In the genomic region with DNA sequence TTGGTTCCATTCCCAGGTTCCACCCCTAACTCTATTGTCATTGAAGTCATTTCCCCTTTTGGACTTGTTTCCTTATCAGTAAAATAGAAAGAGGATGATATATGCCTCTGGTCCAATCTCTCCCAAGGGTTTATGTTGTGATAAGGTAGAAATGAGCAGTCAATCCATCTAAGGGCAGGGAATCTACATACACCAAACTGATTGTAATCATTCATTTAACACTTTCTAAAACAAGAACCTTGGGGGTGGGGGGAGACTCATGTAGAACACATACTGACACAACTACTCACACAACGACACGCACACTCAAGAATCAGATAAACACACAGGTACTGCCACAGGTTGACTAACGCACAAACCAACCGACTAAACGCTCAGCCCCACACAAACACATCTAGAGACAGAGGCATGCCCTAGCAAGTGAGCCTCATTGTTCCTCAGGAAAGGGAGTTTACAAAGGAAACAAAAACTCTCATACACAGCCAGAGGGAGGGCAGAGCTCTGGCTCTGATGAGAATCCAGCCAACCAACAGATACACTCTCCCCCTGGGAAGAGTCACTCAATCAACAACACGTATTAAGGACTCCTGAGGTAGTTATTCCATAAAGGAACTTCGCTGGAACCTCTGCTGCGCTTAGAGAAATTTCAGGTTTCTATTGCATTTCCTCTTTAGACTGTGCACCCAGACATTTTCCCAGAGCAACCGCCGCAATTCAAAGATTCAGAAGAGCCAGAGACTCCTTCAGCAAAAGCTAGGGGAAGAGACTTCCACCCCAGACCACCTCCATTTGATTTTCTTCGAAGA, we compare ENCODE assay signal across 8 cellular contexts. TPM values are rescaled to one million over a fixed set of nuclear protein-coding genes. Genes with fewer than 3 reads are reported as not detected.
DNase-seq lines count a peak whose midpoint lies in the region; ATAC-seq, FAIRE-seq and TF ChIP-seq lines count a peak whose summit lies in the region.

No MANE protein-coding gene starts in this region.

- H3K9me3 ChIP-seq in HUES48 (ENCODE audit: control insufficient read depth, insufficient read depth, low read length) (no peaks in the 10 kb centered on the region), right cardiac atrium (ENCODE audit: control insufficient read depth, low read length) (no peaks in the 10 kb centered on the region)

- H3K4me3 Mint-ChIP-seq in activated T-helper 17 cell treated with anti-CD3 and anti-CD28 coated beads, Interleukin-2, amount 50 U/mL, for 72 hours: peak overlapping the region; percentile 95

- no peaks in the 10 kb centered on the region for H3K36me3 ChIP-seq in HUES48 (ENCODE audit: control insufficient read depth, insufficient read depth, low read length)

- H3K4me1 ChIP-seq in HUES48 (ENCODE audit: control insufficient read depth, insufficient read depth, low read length) (peaks cover 23% of the 10 kb centered on the region), right cardiac atrium (ENCODE audit: control insufficient read depth, insufficient read depth, low read length) (peaks cover 9% of the 10 kb centered on the region)

- DNase-seq in ELR (ENCODE audit: low read depth) (peak; percentile 10), right cardiac atrium (peak in 1 of 3 donors; percentile 22), D721Med (ENCODE audit: insufficient read length, low spot score) (no peak)

- FAIRE-seq in D721Med (lab: Jason Lieb, UNC): no peak

- ATAC-seq in activated T-helper 17 cell treated with anti-CD3 and anti-CD28 coated beads, Interleukin-2, amount 50 U/mL, for 72 hours (replicated peaks): peak; percentile 22
- ATAC-seq in right cardiac atrium (peak; percentile 65 to 90), HG02678 (IDR thresholded peaks at IDR 0.05; ENCODE audit: unreplicated experiment) (no peak), GM19455 (IDR thresholded peaks at IDR 0.05; ENCODE audit: unreplicated experiment) (no peak)

- no peaks in the 10 kb centered on the region for H3K9me3 Mint-ChIP-seq in activated T-helper 17 cell treated with anti-CD3 and anti-CD28 coated beads, Interleukin-2, amount 50 U/mL, for 72 hours

- intact Hi-C loops in right cardiac atrium (cut with DNase I): no loop called here

- H3K9ac ChIP-seq in HUES48 (ENCODE audit: low read depth, low read length): peak overlapping the region; percentile 91

- no peaks in the 10 kb centered on the region for H3K27me3 Mint-ChIP-seq in activated T-helper 17 cell treated with anti-CD3 and anti-CD28 coated beads, Interleukin-2, amount 50 U/mL, for 72 hours

- peaks cover 41% of the 10 kb centered on the region for H3K36me3 Mint-ChIP-seq in activated T-helper 17 cell treated with anti-CD3 and anti-CD28 coated beads, Interleukin-2, amount 50 U/mL, for 72 hours (ENCODE audit: low read depth)

- peak overlapping the region; percentile 92 for H3K27ac Mint-ChIP-seq in activated T-helper 17 cell treated with anti-CD3 and anti-CD28 coated beads, Interleukin-2, amount 50 U/mL, for 72 hours

- H3K4me1 Mint-ChIP-seq in activated T-helper 17 cell treated with anti-CD3 and anti-CD28 coated beads, Interleukin-2, amount 50 U/mL, for 72 hours: peaks cover 26% of the 10 kb centered on the region

- no peak for TF ChIP-seq CTCF in D721Med (IDR thresholded peaks at IDR 0.05; ENCODE audit: insufficient read depth, missing control alignments)

- H3K27me3 ChIP-seq in HUES48 (ENCODE audit: control insufficient read depth, insufficient read depth, low read length) (no peaks in the 10 kb centered on the region), right cardiac atrium (ENCODE audit: control insufficient read depth, insufficient read depth) (no peaks in the 10 kb centered on the region)

- peak overlapping the region; percentile 98 for H3K27ac ChIP-seq in HUES48 (ENCODE audit: low read depth, low read length)
- H3K27ac ChIP-seq in right cardiac atrium (ENCODE audit: low read length): peak overlapping the region; percentile 83
- peak overlapping the region; percentile 60 to 94 (median 85) for H3K27ac ChIP-seq in skin epidermis

- 19% methylated on average over 11 of the region's 11 CpGs for WGBS in right cardiac atrium

- H3K4me3 ChIP-seq in HUES48 (ENCODE audit: low read depth, low read length) (peak overlapping the region; percentile 93), right cardiac atrium (ENCODE audit: low read length) (peak overlapping the region; percentile 71), skin epidermis (peak overlapping the region; percentile 46 to 81 (median 69))

RNA-seq across cellular contexts. Expression of gene F11R, which starts 1.0 kb away (rescaled TPM):
- 100 to 1,000 TPM in 1 of 2 donors, 10 to 100 TPM in 1; 13.0 to 110 TPM for total RNA-seq in activated T-helper 17 cell treated with anti-CD3 and anti-CD28 coated beads, Interleukin-2, amount 50 U/mL, for 72 hours
- total RNA-seq in right cardiac atrium: 10 to 100 TPM; 18.8 to 27.2 (median 25.3) TPM
- polyA plus RNA-seq in right cardiac atrium: 12.6 TPM

RNA-seq across cellular contexts. Expression of gene TSTD1, which starts 18.8 kb away (rescaled TPM):
- 100 to 1,000 TPM in 1 of 2 donors, 10 to 100 TPM in 1; 38.7 to 119 TPM for total RNA-seq in activated T-helper 17 cell treated with anti-CD3 and anti-CD28 coated beads, Interleukin-2, amount 50 U/mL, for 72 hours
- total RNA-seq in right cardiac atrium: 10 to 100 TPM; 23.5 to 46.8 (median 35.8) TPM
- polyA plus RNA-seq in right cardiac atrium: 63.6 TPM

RNA-seq across cellular contexts. Expression of gene USF1, which starts 25.8 kb away (rescaled TPM):
- total RNA-seq in activated T-helper 17 cell treated with anti-CD3 and anti-CD28 coated beads, Interleukin-2, amount 50 U/mL, for 72 hours: 10 to 100 TPM; 51.6 to 66.9 TPM
- total RNA-seq in right cardiac atrium: 10 to 100 TPM; 34.5 to 41.4 (median 40.7) TPM
- 32.8 TPM for polyA plus RNA-seq in right cardiac atrium

RNA-seq across cellular contexts. Expression of gene ARHGAP30, which starts 49.7 kb away (rescaled TPM):
- total RNA-seq in activated T-helper 17 cell treated with anti-CD3 and anti-CD28 coated beads, Interleukin-2, amount 50 U/mL, for 72 hours: 100 to 1,000 TPM; 180 to 207 TPM
- 1 to 10 TPM; 2.7 to 5.0 (median 4.7) TPM for total RNA-seq in right cardiac atrium
- polyA plus RNA-seq in right cardiac atrium: 1.5 TPM

Comparison
In these comparisons a context has a peak if more than half of its experiments do, and no peak if none do; other contexts are left out.
1. ATAC-seq: peak in activated T-helper 17 cell treated with anti-CD3 and anti-CD28 coated beads, Interleukin-2, amount 50 U/mL, for 72 hours (single experiment) and right cardiac atrium (2 of 2); none in HG02678 (single experiment) and GM19455 (single experiment).
2. Peak in every context shown above with its lines, with median percentiles within 50 percentile points of each other: H3K27ac ChIP-seq and H3K4me3 ChIP-seq.